Comparison of ENCODE assay signal across 8 cellular contexts in the genomic region with DNA sequence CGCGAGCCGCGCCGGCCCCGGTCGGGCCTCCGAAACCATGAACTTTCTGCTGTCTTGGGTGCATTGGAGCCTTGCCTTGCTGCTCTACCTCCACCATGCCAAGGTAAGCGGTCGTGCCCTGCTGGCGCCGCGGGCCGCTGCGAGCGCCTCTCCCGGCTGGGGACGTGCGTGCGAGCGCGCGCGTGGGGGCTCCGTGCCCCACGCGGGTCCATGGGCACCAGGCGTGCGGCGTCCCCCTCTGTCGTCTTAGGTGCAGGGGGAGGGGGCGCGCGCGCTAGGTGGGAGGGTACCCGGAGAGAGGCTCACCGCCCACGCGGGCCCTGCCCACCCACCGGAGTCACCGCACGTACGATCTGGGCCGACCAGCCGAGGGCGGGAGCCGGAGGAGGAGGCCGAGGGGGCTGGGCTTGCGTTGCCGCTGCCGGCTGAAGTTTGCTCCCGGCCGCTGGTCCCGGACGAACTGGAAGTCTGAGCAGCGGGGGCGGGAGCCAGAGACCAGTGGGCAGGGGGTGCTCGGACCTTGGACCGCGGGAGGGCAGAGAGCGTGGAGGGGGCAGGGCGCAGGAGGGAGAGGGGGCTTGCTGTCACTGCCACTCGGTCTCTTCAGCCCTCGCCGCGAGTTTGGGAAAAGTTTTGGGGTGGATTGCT. TPM values are rescaled to one million over a fixed set of nuclear protein-coding genes. Genes with fewer than 3 reads are reported as not detected.
DNase-seq lines count a peak whose midpoint lies in the region; ATAC-seq and TF ChIP-seq lines count a peak whose summit lies in the region.

No MANE protein-coding gene starts in this region.

- peak overlapping the region; percentile 98 for H3K27ac ChIP-seq in left ventricle myocardium inferior (replicated peaks)
- peak overlapping the region; percentile 90 to 95 for H3K27ac ChIP-seq in prostate gland

- peak; percentile 27 for ATAC-seq in HG02870 (IDR thresholded peaks at IDR 0.05; ENCODE audit: unreplicated experiment)
- peak; percentile 22 for ATAC-seq in SK-N-SH treated with all-trans-retinoic acid at 6 μM for 48 hours

- peak overlapping the region; percentile 96 for H3K9ac ChIP-seq in adipocyte (ENCODE audit: low read length)

- TF ChIP-seq CTCF in left ventricle myocardium inferior (IDR thresholded peaks at IDR 0.05; ENCODE audit: borderline replicate concordance), result no peak
- no peak for TF ChIP-seq CTCF in prostate gland (IDR thresholded peaks at IDR 0.05)

- peaks cover 56% of the 10 kb centered on the region for H3K4me1 ChIP-seq in adipocyte (ENCODE audit: control insufficient read depth, insufficient read depth, low read length)
- H3K4me1 ChIP-seq in left ventricle myocardium inferior, result peaks cover 83% of the 10 kb centered on the region
- peaks cover 19% of the 10 kb centered on the region for H3K4me1 ChIP-seq in prostate gland (replicated peaks)

- H3K27me3 ChIP-seq in adipocyte (replicated peaks; ENCODE audit: control insufficient read depth, insufficient read depth, low read length) (no peaks in the 10 kb centered on the region), left ventricle myocardium inferior (ENCODE audit: low read depth) (no peaks in the 10 kb centered on the region), prostate gland (replicated peaks; ENCODE audit: insufficient read depth) (no peaks in the 10 kb centered on the region)

- WGBS in prostate gland, result under 1% methylated on average over 65 of the region's 66 CpGs

- TF ChIP-seq POLR2A in prostate gland (IDR thresholded peaks at IDR 0.05), result no peak

- no peaks in the 10 kb centered on the region for H3K9me3 ChIP-seq in adipocyte (ENCODE audit: control insufficient read depth, low read length)
- no peaks in the 10 kb centered on the region for H3K9me3 ChIP-seq in left ventricle myocardium inferior (replicated peaks)
- no peaks in the 10 kb centered on the region for H3K9me3 ChIP-seq in prostate gland

- H3K4me3 ChIP-seq in adipocyte (ENCODE audit: low read length) (peak overlapping the region; percentile 87), left ventricle myocardium inferior (peak overlapping the region; percentile 95), prostate gland (peak overlapping the region; percentile 77 to 83)

- DNase-seq in D341Med (ENCODE audit: low spot score) (peak; percentile 77), adipocyte (ENCODE audit: low read depth) (peak; percentile 74), left ventricle myocardium inferior (peak; percentile 76), prostate gland (ENCODE audit: low spot score) (peak; percentile 47), middle frontal gyrus (ENCODE audit: extremely low spot score, low spot score) (no peak), NCI-H1105 treated with DMSO at 0.1 percent for 48 hours (lab: John Stamatoyannopoulos, UW) (no peak)

- intact Hi-C loops in left ventricle myocardium inferior (cut with micrococcal nuclease), result no loop called here
- intact Hi-C loops in prostate gland (cut with DNase I), result loop anchor here (5.0 kb wide), 2 partner anchors 131 to 231 kb away; no protein-coding TSS in a partner anchor

- H3K36me3 ChIP-seq in adipocyte (ENCODE audit: control insufficient read depth, insufficient read depth, low read length, severe bottlenecking) (peaks cover 9% of the 10 kb centered on the region), left ventricle myocardium inferior (peaks cover 15% of the 10 kb centered on the region), prostate gland (no peaks in the 10 kb centered on the region)

TF ChIP-seq in SK-N-SH treated with all-trans-retinoic acid at 6 μM for 48 hours, 23 proteins besides CTCF, POLR2A, EP300 and RAD21:
- no peak for TF ChIP-seq OSR1 (CRISPR knock-in tag; IDR thresholded peaks at IDR 0.05)
- no peak for TF ChIP-seq ZNF565 (CRISPR knock-in tag; conservative IDR thresholded peaks at IDR 0.05; ENCODE audit: low read depth)
- no peak for TF ChIP-seq ZFP30 (CRISPR knock-in tag; IDR thresholded peaks at IDR 0.05)
- no peak for TF ChIP-seq BACH2 (CRISPR knock-in tag; IDR thresholded peaks at IDR 0.05; ENCODE audit: borderline replicate concordance)
- TF ChIP-seq RARB (CRISPR knock-in tag; IDR thresholded peaks at IDR 0.05), result no peak
- no peak for TF ChIP-seq ZC3H10 (CRISPR knock-in tag; IDR thresholded peaks at IDR 0.05)
- TF ChIP-seq ZFP3 (CRISPR knock-in tag; IDR thresholded peaks at IDR 0.05), result no peak
- TF ChIP-seq TCF4 (CRISPR knock-in tag; IDR thresholded peaks at IDR 0.05; ENCODE audit: borderline replicate concordance), result no peak

RNA-seq across cellular contexts. Expression of gene VEGFA, which starts 1.3 kb away (rescaled TPM):
- total RNA-seq in left ventricle myocardium inferior (359 TPM), prostate gland (100 to 1,000 TPM; 127 to 335 TPM)

Comparison
In these comparisons a context has a peak if more than half of its experiments do, and no peak if none do; other contexts are left out.
1. DNase-seq: peak in D341Med (single experiment), adipocyte (single experiment), left ventricle myocardium inferior (single experiment) and prostate gland (single experiment); none in middle frontal gyrus (single experiment) and NCI-H1105 treated with DMSO at 0.1 percent for 48 hours (single experiment).
2. Peak in every context shown above with its lines, with median percentiles within 50 percentile points of each other: H3K4me3 ChIP-seq.